Comparison of ENCODE assay signal across 25 cellular contexts in the genomic region with DNA sequence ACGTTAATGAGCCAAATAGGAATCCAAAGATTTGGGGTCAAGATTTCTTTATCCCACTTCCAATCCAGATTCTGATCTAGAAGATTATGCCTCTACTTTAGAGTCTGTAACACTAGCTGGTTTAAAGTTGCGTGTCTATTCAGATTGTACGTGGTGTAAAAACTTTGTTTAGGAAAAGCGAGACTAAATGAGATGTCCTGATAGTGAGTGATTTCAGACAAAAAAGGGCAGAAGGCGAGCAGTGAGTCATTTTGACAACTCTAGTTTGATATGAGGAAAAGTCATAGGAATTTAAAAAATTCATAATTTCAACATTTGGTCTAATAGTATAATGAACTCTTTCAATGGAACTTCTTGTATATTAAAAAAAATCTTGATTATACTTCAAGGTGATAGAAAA.
DNase-seq lines count a peak whose midpoint lies in the region; ATAC-seq and TF ChIP-seq lines count a peak whose summit lies in the region.
"Had no signal": no experiment of that assay in that cellular context is flagged by ENCODE, and none has a peak within 500 bp of the region (broad histone marks: within the 10 kb centered on the region; RNA-seq: fewer than 3 reads in every experiment).

No MANE protein-coding gene starts in this region.

- CTCF ChIA-PET in IMR-90 (lab: Yijun Ruan, JAX) = no interaction called here

- no peak overlapping the region; the same call in 1 of the 2 replicates for H4K91ac ChIP-seq in IMR-90 (ENCODE audit: insufficient read depth, low read depth, low read length)

- BruUV-seq in IMR-90 (replicated peaks; lab: Mats Ljungman, UMichigan) = no TSS peak

- H3K18ac ChIP-seq in IMR-90 (ENCODE audit: low read depth, low read length) = no peak overlapping the region

- H3K9me3 ChIP-seq in IMR-90 (ENCODE audit: control insufficient read depth, insufficient read depth, low read length) (no peaks in the 10 kb centered on the region), skeletal muscle satellite cell (replicated peaks; ENCODE audit: low read length) (no peaks in the 10 kb centered on the region)
- H3K9me3 ChIP-seq: testis had no signal

- TF ChIP-seq RAD21 in IMR-90 (IDR thresholded peaks at IDR 0.05; ENCODE audit: low read length) = no peak

- no peaks in the 10 kb centered on the region for H4K20me1 ChIP-seq in IMR-90 (ENCODE audit: insufficient read depth, low read length)

- H2BK120ac ChIP-seq in IMR-90 (ENCODE audit: low read depth, low read length) = peak overlapping the region; percentile 79

- H3K27ac ChIP-seq in IMR-90 (ENCODE audit: insufficient read depth, low read length) = no peak overlapping the region
- H3K27ac ChIP-seq: foreskin keratinocyte, testis, WERI-Rb-1 had no signal

- H3K56ac ChIP-seq in IMR-90 (ENCODE audit: extremely low read depth, insufficient read depth, low read length) = no peak overlapping the region; the same call in 1 of the 2 replicates

- TF ChIP-seq POLR2A in IMR-90 (IDR thresholded peaks at IDR 0.05; ENCODE audit: low read depth, low read length) = no peak

- no CpG with 5 or more reads among the region's 5 CpGs for WGBS in IMR-90 (ENCODE audit: extremely low coverage in 2 of 2, insufficient read length in 1 of 2), 2 experiments

- peak; percentile 37; the same call in 1 of the 2 replicates for ATAC-seq in IMR-90 (ENCODE audit: low read depth)
- ATAC-seq: foreskin keratinocyte; sciatic nerve; stimulated activated naive B cell treated with anti-CD40 and anti-IgM and Interleukin-4, amounts not matched to agents 10 μg/mL and 1 μg/mL and 100 μg/mL, for 72 hours had no signal

- H2AFZ ChIP-seq in IMR-90 (replicated peaks; ENCODE audit: low read length, poor library complexity) = no peak overlapping the region

- H4K8ac ChIP-seq in IMR-90 (ENCODE audit: low read depth in 2 of 2, low read length in 2 of 2) = peak overlapping the region in 1 of 2 experiments; percentile 24; a peak in 1 of 4 replicates

- H4K5ac ChIP-seq in IMR-90 (ENCODE audit: low read depth, low read length) = no peak overlapping the region

- H3K9me1 ChIP-seq in IMR-90 (ENCODE audit: insufficient read depth, low read length) = peaks cover 6% of the 10 kb centered on the region; the same call in 1 of the 2 replicates

- peak overlapping the region; percentile 59 for H2BK5ac ChIP-seq in IMR-90 (ENCODE audit: low read depth, low read length, poor library complexity, severe bottlenecking)

- H2BK20ac ChIP-seq in IMR-90 (ENCODE audit: low read depth, low read length) = peak overlapping the region; percentile 85; the same call in 1 of the 2 replicates

- H3K27me3 ChIP-seq in IMR-90 (ENCODE audit: control insufficient read depth, insufficient read depth, low read length) (no peaks in the 10 kb centered on the region), skeletal muscle satellite cell (ENCODE audit: control insufficient read depth, insufficient read depth, low read length) (no peaks in the 10 kb centered on the region)
- H3K27me3 ChIP-seq: foreskin keratinocyte, testis had no signal

- peak overlapping the region; percentile 54; the same call in 1 of the 2 replicates for H3K4ac ChIP-seq in IMR-90 (ENCODE audit: low read depth, low read length)

- peak overlapping the region; percentile 58; the same call in 1 of the 2 replicates for H3K23ac ChIP-seq in IMR-90 (ENCODE audit: low read depth, low read length)

- no peak overlapping the region for H2AK5ac ChIP-seq in IMR-90 (ENCODE audit: low read depth, low read length)

- DNase-seq in IMR-90 = peak; percentile 36
- peak; percentile 73 for DNase-seq in amniotic epithelial cell (ENCODE audit: low read depth)
- peak; percentile 42 for DNase-seq in fibroblast of villous mesenchyme (ENCODE audit: low read depth)
- no peak for DNase-seq in SIG-M5 treated with dmso at 0.1 percent for 504 hours (lab: John Stamatoyannopoulos, UW; ENCODE audit: unreplicated experiment)
- no peak for DNase-seq in DMS79 (lab: John Stamatoyannopoulos, UW)
- no peak for DNase-seq in SHP77 treated with DMSO at 0.1 percent for 48 hours (lab: John Stamatoyannopoulos, UW)
- DNase-seq: activated CD4-positive, alpha-beta T cell treated with anti-CD3 and anti-CD28 coated beads, Interleukin-2, amount 10 ng/mL, durations not matched to agents 24 days and 14 days; activated effector memory CD4-positive, alpha-beta T cell treated with anti-CD3 and anti-CD28 coated beads, Interleukin-2, amount 50 U/mL, for 16 hours; activated naive CD8-positive, alpha-beta T cell treated with anti-CD3 and anti-CD28 coated beads for 36 hours; activated T-cell treated with anti-CD3 and anti-CD28 coated beads, Interleukin-2, amount 50 U/mL, for 1 hour; cerebellar nuclear complex; effector CD4-positive, alpha-beta T cell; erythroblast; GOT3; NCI-H187 treated with DMSO at 0.1 percent for 48 hours; NCI-H2171 treated with DMSO at 0.1 percent for 48 hours; NCI-H69; RPMI8226; stimulated activated CD4-positive, alpha-beta T cell treated with anti-CD3 and anti-CD28 coated beads, Interleukin-15, amount 100 ng/mL, for 24 hours; stimulated activated naive B cell treated with anti-CD40 and anti-IgM and Interleukin-4, amounts not matched to agents 10 μg/mL and 1 μg/mL and 100 μg/mL, for 72 hours; testis; WERI-Rb-1 had no signal

- H3K9ac ChIP-seq in IMR-90 (ENCODE audit: low read depth, low read length) (no peak overlapping the region), skeletal muscle satellite cell (ENCODE audit: low read depth, low read length) (peak overlapping the region; percentile 18)

- peaks cover 8% of the 10 kb centered on the region for H3K4me1 ChIP-seq in IMR-90 (ENCODE audit: control insufficient read depth, insufficient read depth, low read length)
- H3K4me1 ChIP-seq in skeletal muscle satellite cell (ENCODE audit: control insufficient read depth, insufficient read depth, low read length) = peaks cover 18% of the 10 kb centered on the region
- H3K4me1 ChIP-seq: testis had no signal

- peak overlapping the region; percentile 1; the same call in 1 of the 2 replicates for H3K4me2 ChIP-seq in IMR-90 (ENCODE audit: low read depth, low read length)
- peak overlapping the region; percentile 48 for H3K4me2 ChIP-seq in skeletal muscle satellite cell (ENCODE audit: low read length)

- H2AK9ac ChIP-seq in IMR-90 (replicated peaks; ENCODE audit: low read depth, low read length, poor library complexity) = no peak overlapping the region

- POLR2A ChIA-PET in IMR-90 (lab: Charles Lee; ENCODE audit: unreplicated experiment) = no interaction called here

- H3K36me3 ChIP-seq in IMR-90 (ENCODE audit: control insufficient read depth, insufficient read depth, low read length) (no peaks in the 10 kb centered on the region), skeletal muscle satellite cell (ENCODE audit: insufficient read depth, low read length) (no peaks in the 10 kb centered on the region)
- H3K36me3 ChIP-seq: WERI-Rb-1 had no signal

- H3K14ac ChIP-seq in IMR-90 (replicated peaks; ENCODE audit: low read depth, low read length) = peak overlapping the region; percentile 87; the same call in 1 of the 2 replicates

- intact Hi-C loops in IMR-90 (cut with micrococcal nuclease) = no loop called here

- no peak overlapping the region for H2BK15ac ChIP-seq in IMR-90 (ENCODE audit: low read depth, low read length)

- dilution Hi-C loops in IMR-90 (cut with HindIII; ENCODE audit: low sequenced_read_pairs, unreplicated experiment) = no loop called here

- no peak overlapping the region for H3K4me3 ChIP-seq in IMR-90 (ENCODE audit: insufficient read depth, low read depth, low read length)
- H3K4me3 ChIP-seq in fibroblast of villous mesenchyme (ENCODE audit: low read depth, low read length) = no peak overlapping the region
- no peak overlapping the region for H3K4me3 ChIP-seq in skeletal muscle satellite cell (ENCODE audit: low read length)
- H3K4me3 ChIP-seq: testis had no signal

- no peaks in the 10 kb centered on the region for H3K79me1 ChIP-seq in IMR-90 (ENCODE audit: low read depth in 1 of 2, low read length in 2 of 2)

- in situ Hi-C loops in IMR-90 (cut with MboI; ENCODE audit: low sequenced_read_pairs) = no loop called here

- no peak for TF ChIP-seq CTCF in IMR-90 (conservative IDR thresholded peaks at IDR 0.05; ENCODE audit: low read depth, low read length)
- no peak for TF ChIP-seq CTCF in fibroblast of villous mesenchyme (IDR thresholded peaks at IDR 0.05; ENCODE audit: insufficient read depth, low read depth, low read length)

TF ChIP-seq in IMR-90, 13 proteins besides CTCF, POLR2A, EP300 and RAD21 (continues in another document):
- TF ChIP-seq RCOR1 (IDR thresholded peaks at IDR 0.05; ENCODE audit: insufficient replicate concordance, low read length) (no peak), CHD1 (IDR thresholded peaks at IDR 0.05; ENCODE audit: low read depth, low read length) (no peak), ELK1 (IDR thresholded peaks at IDR 0.05; ENCODE audit: borderline replicate concordance, low read depth, low read length) (no peak), SMC3 (IDR thresholded peaks at IDR 0.05; ENCODE audit: low read depth, low read length) (no peak), RFX5 (IDR thresholded peaks at IDR 0.05; ENCODE audit: low read depth, low read length) (no peak), MAZ (IDR thresholded peaks at IDR 0.05; ENCODE audit: borderline replicate concordance, low read depth, low read length) (no peak), CEBPB (IDR thresholded peaks at IDR 0.05; ENCODE audit: low read depth, low read length) (no peak), USF2 (IDR thresholded peaks at IDR 0.05; ENCODE audit: low read depth, low read length) (no peak), FOS (IDR thresholded peaks at IDR 0.05; ENCODE audit: low read depth, low read length) (no peak), MAFK (IDR thresholded peaks at IDR 0.05; ENCODE audit: low read depth, low read length) (no peak), NFE2L2 (IDR thresholded peaks at IDR 0.05; ENCODE audit: low read depth, low read length) (no peak), MXI1 (IDR thresholded peaks at IDR 0.05; ENCODE audit: borderline replicate concordance, low read depth, low read length) (no peak)

Comparison
In these comparisons a context has a peak if more than half of its experiments do, and no peak if none do; other contexts are left out.
1. DNase-seq: peak in IMR-90 (single experiment), amniotic epithelial cell (single experiment) and fibroblast of villous mesenchyme (single experiment); none in SIG-M5 treated with dmso at 0.1 percent for 504 hours (single experiment), DMS79 (single experiment) and SHP77 treated with DMSO at 0.1 percent for 48 hours (single experiment).